In genomic region chrX:28966335-28966734, GRCh38 we compare ENCODE assay signal across 1 cellular context.
TF ChIP-seq lines count a peak whose summit lies in the region.

No MANE protein-coding gene starts in this region.

TF ChIP-seq in IMR-90, 13 proteins besides CTCF, POLR2A, EP300 and RAD21:
- TF ChIP-seq MAZ (IDR thresholded peaks at IDR 0.05; ENCODE audit: borderline replicate concordance, low read depth, low read length), result no peak
- no peak for TF ChIP-seq NFE2L2 (IDR thresholded peaks at IDR 0.05; ENCODE audit: low read depth, low read length)
- no peak for TF ChIP-seq MAFK (IDR thresholded peaks at IDR 0.05; ENCODE audit: low read depth, low read length)
- TF ChIP-seq, protein P1, sequence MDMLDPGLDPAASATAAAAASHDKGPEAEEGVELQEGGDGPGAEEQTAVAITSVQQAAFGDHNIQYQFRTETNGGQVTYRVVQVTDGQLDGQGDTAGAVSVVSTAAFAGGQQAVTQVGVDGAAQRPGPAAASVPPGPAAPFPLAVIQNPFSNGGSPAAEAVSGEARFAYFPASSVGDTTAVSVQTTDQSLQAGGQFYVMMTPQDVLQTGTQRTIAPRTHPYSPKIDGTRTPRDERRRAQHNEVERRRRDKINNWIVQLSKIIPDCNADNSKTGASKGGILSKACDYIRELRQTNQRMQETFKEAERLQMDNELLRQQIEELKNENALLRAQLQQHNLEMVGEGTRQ (IDR thresholded peaks at IDR 0.05; ENCODE audit: low read depth, low read length), result no peak
- TF ChIP-seq CEBPB (IDR thresholded peaks at IDR 0.05; ENCODE audit: low read depth, low read length), result no peak
